Comparison of ENCODE assay signal across 8 cellular contexts in genomic region chr1:181166377-181167196, GRCh38.
A peak's percentile ranks its signal among the peaks of the same experiment; 100 is the strongest.
DNase-seq lines count a peak whose midpoint lies in the region; ATAC-seq and TF ChIP-seq lines count a peak whose summit lies in the region.

No MANE protein-coding gene starts in this region.

- WGBS in heart right ventricle, 2 donors, result 37 to 40% methylated on average over 14 of the region's 14 CpGs

- peak; percentile 97 for ATAC-seq in HG02759 (IDR thresholded peaks at IDR 0.05; ENCODE audit: unreplicated experiment)
- ATAC-seq in SK-N-SH treated with all-trans-retinoic acid at 6 μM for 48 hours, result peak; percentile 100
- peak; percentile 99 for ATAC-seq in activated naive CD8-positive, alpha-beta T cell treated with anti-CD3 and anti-CD28 coated beads, Interleukin-2, amount 10 ng/mL, durations not matched to agents 7 days and 5 days (ENCODE audit: low read depth)
- ATAC-seq in heart right ventricle, result peak; percentile 93 to 98 (median 96)
- no peak for ATAC-seq in GM18520 (IDR thresholded peaks at IDR 0.05; ENCODE audit: unreplicated experiment)

- TF ChIP-seq CTCF in GM13977 (IDR thresholded peaks at IDR 0.05; ENCODE audit: extremely low read depth, insufficient read depth, missing control alignments) (peak; percentile 92), heart right ventricle (IDR thresholded peaks at IDR 0.05) (peak; percentile 84 to 93 (median 88))

- H3K9me3 Mint-ChIP-seq in activated naive CD8-positive, alpha-beta T cell treated with anti-CD3 and anti-CD28 coated beads, Interleukin-2, amount 10 ng/mL, durations not matched to agents 7 days and 5 days, result peaks cover 19% of the 10 kb centered on the region

- POLR2A ChIA-PET in activated naive CD8-positive, alpha-beta T cell treated with anti-CD3 and anti-CD28 coated beads, Interleukin-2, amount 10 ng/mL, durations not matched to agents 7 days and 5 days (lab: Charles Lee), result interaction anchor here (0.6 to 1.4 kb wide), 3 partner anchors 76 to 103 kb away, joined by 3 to 5 read pairs (median 4); no protein-coding TSS in a partner anchor

- no peak overlapping the region for H3K27ac ChIP-seq in heart right ventricle

- peaks cover 4% of the 10 kb centered on the region for H3K4me1 Mint-ChIP-seq in activated naive CD8-positive, alpha-beta T cell treated with anti-CD3 and anti-CD28 coated beads, Interleukin-2, amount 10 ng/mL, durations not matched to agents 7 days and 5 days

- peaks cover 15% of the 10 kb centered on the region for H3K36me3 Mint-ChIP-seq in activated naive CD8-positive, alpha-beta T cell treated with anti-CD3 and anti-CD28 coated beads, Interleukin-2, amount 10 ng/mL, durations not matched to agents 7 days and 5 days

- H3K27ac Mint-ChIP-seq in activated naive CD8-positive, alpha-beta T cell treated with anti-CD3 and anti-CD28 coated beads, Interleukin-2, amount 10 ng/mL, durations not matched to agents 7 days and 5 days, result peak overlapping the region; percentile 82

- in situ Hi-C loops in GM13977 (cut with MboI; ENCODE audit: low pct_unique_long_range_greater_than_20kb, low sequenced_read_pairs, unreplicated experiment), result loop anchor here (5.0 to 10.0 kb wide), 2 partner anchors 284 to 642 kb away; no protein-coding TSS in a partner anchor

- peaks cover 0 to 7% (median 2%) of the 10 kb centered on the region in 9 donors for H3K4me1 ChIP-seq in heart right ventricle

- no peak overlapping the region for H3K4me3 ChIP-seq in heart right ventricle

- peak overlapping the region; percentile 63 for H3K4me3 Mint-ChIP-seq in activated naive CD8-positive, alpha-beta T cell treated with anti-CD3 and anti-CD28 coated beads, Interleukin-2, amount 10 ng/mL, durations not matched to agents 7 days and 5 days

- intact Hi-C loops in heart right ventricle (cut with DNase I), result loop anchor here (1.0 to 10.0 kb wide), 12 partner anchors 24 to 652 kb away; no protein-coding TSS in a partner anchor

- no peaks in the 10 kb centered on the region for H3K27me3 ChIP-seq in heart right ventricle

- H3K36me3 ChIP-seq in heart right ventricle, result no peaks in the 10 kb centered on the region

- H3K27me3 Mint-ChIP-seq in activated naive CD8-positive, alpha-beta T cell treated with anti-CD3 and anti-CD28 coated beads, Interleukin-2, amount 10 ng/mL, durations not matched to agents 7 days and 5 days, result peaks cover 8% of the 10 kb centered on the region

- peaks cover 0 to 25% (median 3%) of the 10 kb centered on the region in 11 donors for H3K9me3 ChIP-seq in heart right ventricle

- peak; percentile 78 for DNase-seq in GM13977 (ENCODE audit: low spot score)
- peak; percentile 70 for DNase-seq in NCI-H1105 (lab: John Stamatoyannopoulos, UW)
- DNase-seq in activated naive CD8-positive, alpha-beta T cell treated with anti-CD3 and anti-CD28 coated beads, Interleukin-2, amount 10 ng/mL, durations not matched to agents 7 days and 5 days, result peak; percentile 59
- peak in 1 of 2 donors; percentile 75 for DNase-seq in heart right ventricle
- peak; percentile 79 for DNase-seq in retina

TF ChIP-seq in SK-N-SH treated with all-trans-retinoic acid at 6 μM for 48 hours, 23 proteins besides CTCF, POLR2A, EP300 and RAD21:
- TF ChIP-seq POU6F1 (CRISPR knock-in tag; IDR thresholded peaks at IDR 0.05; ENCODE audit: borderline replicate concordance, low read depth) (no peak), ESRRG (CRISPR knock-in tag; IDR thresholded peaks at IDR 0.05) (no peak), BACH2 (CRISPR knock-in tag; IDR thresholded peaks at IDR 0.05; ENCODE audit: borderline replicate concordance) (no peak), PATZ1 (CRISPR knock-in tag; IDR thresholded peaks at IDR 0.05; ENCODE audit: borderline replicate concordance) (no peak), RARB (CRISPR knock-in tag; IDR thresholded peaks at IDR 0.05) (no peak), ARNTL (CRISPR knock-in tag; IDR thresholded peaks at IDR 0.05; ENCODE audit: borderline replicate concordance, low read depth) (no peak), ZFP30 (CRISPR knock-in tag; IDR thresholded peaks at IDR 0.05) (no peak), OSR1 (CRISPR knock-in tag; IDR thresholded peaks at IDR 0.05) (no peak), ISL1 (CRISPR knock-in tag; IDR thresholded peaks at IDR 0.05) (no peak)
